16 cellular contexts compared by ENCODE assay signal in the genomic region with DNA sequence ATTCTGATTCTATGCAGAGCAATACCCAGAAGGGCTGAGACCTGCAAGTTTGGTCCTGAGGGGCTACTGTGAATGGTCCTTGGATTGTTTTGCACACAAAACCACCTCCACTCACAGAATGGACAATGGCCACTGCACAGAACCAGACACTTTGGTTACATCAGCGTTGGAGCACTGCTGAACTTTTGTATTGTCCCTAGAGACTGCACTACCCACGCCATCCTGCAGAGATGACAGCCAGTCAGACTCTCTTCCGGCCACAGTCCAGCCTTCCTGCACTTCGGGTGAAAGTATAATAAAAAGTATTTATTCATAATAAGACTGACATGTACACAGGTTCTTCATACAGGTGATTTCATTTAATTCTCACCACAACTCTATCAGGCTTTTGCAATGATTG. TPM values are rescaled to one million over a fixed set of nuclear protein-coding genes. Genes with fewer than 3 reads are reported as not detected.
DNase-seq lines count a peak whose midpoint lies in the region; ATAC-seq, FAIRE-seq and TF ChIP-seq lines count a peak whose summit lies in the region.
"Had no signal": no experiment of that assay in that cellular context is flagged by ENCODE, and none has a peak within 500 bp of the region (broad histone marks: within the 10 kb centered on the region; RNA-seq: fewer than 3 reads in every experiment).

No MANE protein-coding gene starts in this region.

- no peaks in the 10 kb centered on the region for H3K9me3 Mint-ChIP-seq in immature natural killer cell
- H3K9me3 Mint-ChIP-seq in CD14-positive monocyte: peaks cover 0 to 4% (median 0%) of the 10 kb centered on the region in 7 donors
- H3K9me3 Mint-ChIP-seq: WTC11 had no signal

- TF ChIP-seq RAD21 in GM12878 (IDR thresholded peaks at IDR 0.05; ENCODE audit: insufficient read depth, low read depth, low read length): no peak

- TF ChIP-seq POLR2A in GM18505 (IDR thresholded peaks at IDR 0.05; ENCODE audit: borderline replicate concordance, extremely low read depth, insufficient read depth, insufficient read length) (no peak), GM12878 (IDR thresholded peaks at IDR 0.05; ENCODE audit: low read depth, low read length) (no peak)

- no peak overlapping the region for H3K4me3 ChIP-seq in GM12878
- H3K4me3 ChIP-seq: lower lobe of right lung had no signal

- DNase-seq in GM20000 (ENCODE audit: low spot score): peak; percentile 65
- no peak for DNase-seq in GM12878 (ENCODE audit: low read depth, low spot score)
- DNase-seq in AG20443 (ENCODE audit: low spot score): no peak
- DNase-seq in immature natural killer cell: no peak
- DNase-seq in CD14-positive monocyte (ENCODE audit: low spot score): no peak
- no peak for DNase-seq in activated CD4-positive, alpha-beta T cell treated with anti-CD3 and anti-CD28 coated beads, Interleukin-2, amount 50 U/mL, for 1 hour
- DNase-seq: activated T-cell treated with anti-CD3 and anti-CD28 coated beads, Interleukin-2, amount 50 U/mL, for 48 hours; effector CD8-positive, alpha-beta T cell; glutamatergic neuron; lower lobe of right lung; NCI-H446; occipital lobe had no signal

- no peak for FAIRE-seq in GM12878 (lab: Jason Lieb, UNC)

- no TSS peak for BruUV-seq in GM12878 (replicated peaks; lab: Mats Ljungman, UMichigan)

- TF ChIP-seq EP300 in GM12878 (IDR thresholded peaks at IDR 0.05; ENCODE audit: borderline replicate concordance in 1 of 2, control insufficient read depth in 1 of 2, low read depth in 2 of 2, low read length in 2 of 2): peak in 1 of 2 experiments; percentile 8; a peak in 1 of 4 replicates

- peaks cover 4 to 19% (median 5%) of the 10 kb centered on the region in 3 donors for H3K27me3 Mint-ChIP-seq in immature natural killer cell (ENCODE audit: low read depth in 3 of 3)
- H3K27me3 Mint-ChIP-seq in CD14-positive monocyte (ENCODE audit: low read depth in 3 of 3): peaks cover 26 to 37% (median 32%) of the 10 kb centered on the region in 3 donors

- CTCF ChIA-PET in GM12878 (lab: Yijun Ruan, JAX): no interaction called here

- RAD21 ChIA-PET in GM12878 (lab: Charles Lee; ENCODE audit: unreplicated experiment): no interaction called here

- no peak overlapping the region for H3K4me3 Mint-ChIP-seq in immature natural killer cell
- no peak overlapping the region for H3K4me3 Mint-ChIP-seq in CD14-positive monocyte
- H3K4me3 Mint-ChIP-seq: WTC11 had no signal

- H3K4me1 Mint-ChIP-seq in immature natural killer cell (no peaks in the 10 kb centered on the region), CD14-positive monocyte (peaks cover 2% of the 10 kb centered on the region)

- no peak overlapping the region for H3K27ac Mint-ChIP-seq in immature natural killer cell
- H3K27ac Mint-ChIP-seq in CD14-positive monocyte: no peak overlapping the region
- H3K27ac Mint-ChIP-seq: WTC11 had no signal

- no peaks in the 10 kb centered on the region for H3K9me3 ChIP-seq in GM12878 (replicated peaks; ENCODE audit: control insufficient read depth, insufficient read depth, low read length)
- H3K9me3 ChIP-seq: lower lobe of right lung had no signal

- peaks cover 1 to 4% of the 10 kb centered on the region in 2 experiments; a peak in 2 of 4 replicates for H3K27me3 ChIP-seq in GM12878 (replicated peaks in 1 of 2; ENCODE audit: control insufficient read depth in 2 of 2, insufficient read depth in 2 of 2, low read length in 1 of 2)

- POLR2A ChIA-PET in GM12878 (lab: Charles Lee): no interaction called here

- 0% methylated on average over 4 of the region's 4 CpGs for WGBS in GM12878 (ENCODE audit: insufficient coverage, insufficient replicate concordance, low lambda C conversion rate, missing lambda C conversion rate)

- intact Hi-C loops in GM12878 (cut with micrococcal nuclease; ENCODE audit: unreplicated experiment) (no loop called here), CD14-positive monocyte (cut with micrococcal nuclease) (no loop called here)

- TF ChIP-seq CTCF in GM20000 (IDR thresholded peaks at IDR 0.05; ENCODE audit: extremely low read depth, missing control alignments): no peak
- peak in 2 of 3 experiments; percentile 16 to 20; a peak in 2 of 6 replicates for TF ChIP-seq CTCF in GM12878 (IDR thresholded peaks at IDR 0.05 in 2 of 3, conservative IDR thresholded peaks at IDR 0.05 in 1 of 3; ENCODE audit: control insufficient read depth in 2 of 3, extremely low read depth in 1 of 3, insufficient read depth in 1 of 3, low read depth in 3 of 3, low read length in 3 of 3)
- no peak for TF ChIP-seq CTCF in CD14-positive monocyte (IDR thresholded peaks at IDR 0.05)

- ATAC-seq in GM18505 (IDR thresholded peaks at IDR 0.05; ENCODE audit: unreplicated experiment) (peak; percentile 64), HG02973 (IDR thresholded peaks at IDR 0.05; ENCODE audit: unreplicated experiment) (peak; percentile 77), GM12878 (peak; percentile 94)
- ATAC-seq: lower lobe of right lung, WTC11 had no signal

- SMC1A ChIA-PET in GM12878 (lab: Charles Lee; ENCODE audit: uncharacterized antibody, unreplicated experiment): no interaction called here

- no peaks in the 10 kb centered on the region for H3K79me2 ChIP-seq in GM12878 (ENCODE audit: control insufficient read depth, insufficient read depth, low read length)

- no peaks in the 10 kb centered on the region for H3K36me3 ChIP-seq in GM12878 (ENCODE audit: control insufficient read depth in 2 of 2, insufficient read depth in 2 of 2, low read length in 1 of 2)
- H3K36me3 ChIP-seq: lower lobe of right lung had no signal

- H3K9ac ChIP-seq in GM12878 (ENCODE audit: control insufficient read depth, insufficient read depth, low read length): no peak overlapping the region

- no peaks in the 10 kb centered on the region for H3K36me3 Mint-ChIP-seq in immature natural killer cell
- H3K36me3 Mint-ChIP-seq in CD14-positive monocyte: no peaks in the 10 kb centered on the region
- H3K36me3 Mint-ChIP-seq: WTC11 had no signal

- no peaks in the 10 kb centered on the region for H4K20me1 ChIP-seq in GM12878 (ENCODE audit: control insufficient read depth, insufficient read depth)

- no peak overlapping the region for H3K4me2 ChIP-seq in GM12878 (ENCODE audit: control insufficient read depth, insufficient read depth)

- H3K27ac ChIP-seq in GM12878 (ENCODE audit: control insufficient read depth, insufficient read depth): no peak overlapping the region
- H3K27ac ChIP-seq: lower lobe of right lung had no signal

- no peak overlapping the region for H2AFZ ChIP-seq in GM12878 (ENCODE audit: control insufficient read depth, low read depth, low read length)

- in situ Hi-C loops in GM12878 (cut with MboI): loop anchor here (25.0 kb wide), 1 partner anchor 593 kb away; no protein-coding TSS in a partner anchor

- no peaks in the 10 kb centered on the region for H3K4me1 ChIP-seq in GM12878 (ENCODE audit: control insufficient read depth, insufficient read depth, low read length)
- H3K4me1 ChIP-seq: lower lobe of right lung had no signal

TF ChIP-seq in GM12878, 131 proteins besides CTCF, POLR2A, EP300 and RAD21 (continues in another document):
- TF ChIP-seq YBX1 (IDR thresholded peaks at IDR 0.05): no peak
- no peak for TF ChIP-seq SUPT20H (IDR thresholded peaks at IDR 0.05; ENCODE audit: borderline replicate concordance, control insufficient read depth, low read depth, low read length)
- TF ChIP-seq CHD2 (IDR thresholded peaks at IDR 0.05; ENCODE audit: borderline replicate concordance, low read depth, low read length): no peak
- peak; percentile 63 for TF ChIP-seq ATF7 (IDR thresholded peaks at IDR 0.05; ENCODE audit: low read depth)
- no peak for TF ChIP-seq MYC (IDR thresholded peaks at IDR 0.05; ENCODE audit: insufficient read depth, insufficient read length, insufficient replicate concordance, low read length, severe bottlenecking)
- TF ChIP-seq, protein P1, sequence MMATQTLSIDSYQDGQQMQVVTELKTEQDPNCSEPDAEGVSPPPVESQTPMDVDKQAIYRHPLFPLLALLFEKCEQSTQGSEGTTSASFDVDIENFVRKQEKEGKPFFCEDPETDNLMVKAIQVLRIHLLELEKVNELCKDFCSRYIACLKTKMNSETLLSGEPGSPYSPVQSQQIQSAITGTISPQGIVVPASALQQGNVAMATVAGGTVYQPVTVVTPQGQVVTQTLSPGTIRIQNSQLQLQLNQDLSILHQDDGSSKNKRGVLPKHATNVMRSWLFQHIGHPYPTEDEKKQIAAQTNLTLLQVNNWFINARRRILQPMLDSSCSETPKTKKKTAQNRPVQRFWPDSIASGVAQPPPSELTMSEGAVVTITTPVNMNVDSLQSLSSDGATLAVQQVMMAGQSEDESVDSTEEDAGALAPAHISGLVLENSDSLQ (IDR thresholded peaks at IDR 0.05): peak; percentile 63; the same call in 1 of the 2 replicates
- no peak for TF ChIP-seq HSF1 (IDR thresholded peaks at IDR 0.05; ENCODE audit: low read depth, low read length)

RNA-seq across cellular contexts. Expression of gene CELF4, which starts 35.7 kb away (rescaled TPM):
- not detected in 2 replicates for total RNA-seq in GM12878 (2013; cell fraction: nucleolus; rRNA removed)
- total RNA-seq in GM12878 (2014; rRNA removed) (not detected in 2 replicates), GM12878 (2014; rRNA removed; fragmentation: Illumina TruSeq; extraction: Trizol) (not detected in 2 replicates), GM12878 (2021) (not detected in 2 replicates)
- polyA plus RNA-seq in GM12878 (2011; ENCODE audit: low read depth): not detected
- polyA plus RNA-seq in GM12878 (2011; rRNA removed) (not detected in 2 replicates), GM12878 (2014; fragmentation: Illumina TruSeq; extraction: Trizol) (not detected in 2 replicates), GM12878 (2014; fragmentation: Nextera tagmentation; extraction: Ambion mirVana) (under 1 TPM in 1 of 2 experiments, not detected in 1; 0.03 TPM), GM12878 (2014; rRNA removed) (not detected in 2 replicates), GM12878 (2016; fragmentation: Nextera tagmentation; extraction: Ambion mirVana) (under 1 TPM in 1 of 2 experiments, not detected in 1; 0.32 TPM), immature natural killer cell (under 1 TPM in 2 of 3 donors, not detected in 1; 0.07 to 0.13 TPM), CD14-positive monocyte (not detected)
- polyA plus RNA-seq in GM12878 (2011; cell fraction: cytosol; rRNA removed): not detected in 2 replicates
- not detected in 2 replicates for polyA plus RNA-seq in GM12878 (2011; cell fraction: nucleus; rRNA removed)
- polyA plus RNA-seq in GM12878 (2012): not detected in 2 replicates
- polyA minus RNA-seq in GM12878 (2011; rRNA and poly(A)+ RNA removed): not detected in 2 replicates
- polyA minus RNA-seq in GM12878 (2011; cell fraction: cytosol; rRNA and poly(A)+ RNA removed): not detected in 2 replicates
- not detected in 2 replicates for polyA minus RNA-seq in GM12878 (2011; cell fraction: nucleus; rRNA and poly(A)+ RNA removed)
- total RNA-seq: LHCN-M2 had no signal

Comparison
In these comparisons a context has a peak if more than half of its experiments do, and no peak if none do; other contexts are left out.
1. CTCF ChIP-seq: peak in GM12878 (2 of 3); none in GM20000 (single experiment) and CD14-positive monocyte (single experiment).
2. Peak in every context shown above with its lines, with median percentiles within 50 percentile points of each other: ATAC-seq.